25 cellular contexts compared by ENCODE assay signal in genomic region chr11:97996762-97997161, GRCh38.
"Had no signal": no experiment of that assay in that cellular context is flagged by ENCODE, and none has a peak within 500 bp of the region (broad histone marks: within the 10 kb centered on the region; RNA-seq: fewer than 3 reads in every experiment).

No MANE protein-coding gene starts in this region.

- ATAC-seq: HepG2, Right ventricle myocardium inferior, SK-N-SH treated with all-trans-retinoic acid at 6 μM for 48 hours had no signal

- DNase-seq: IMR-90; Kasumi-1; MM.1S; NCI-H1048; NCI-H1105; NCI-H1417; NCI-H146; NCI-H1694 treated with DMSO at 0.1 percent for 48 hours; NCI-H1930; NCI-H2081; NCI-H2107; NCI-H226; NCI-H446; NCI-H510A; NCI-H524 treated with DMSO at 0.1 percent for 48 hours; NCI-H69; NCI-H774; NK-92 treated with Interleukin-12 subunit alpha and Interleukin-12 subunit beta, amount 100 ng/mL, for 24 hours; PC-9; Peyer's patch; SHP77 treated with DMSO at 0.1 percent for 48 hours; SJCRH30 had no signal
